8 cellular contexts compared by ENCODE assay signal in genomic region chrX:47482512-47483309, GRCh38. TPM values are rescaled to one million over a fixed set of nuclear protein-coding genes. Genes with fewer than 3 reads are reported as not detected.
DNase-seq lines count a peak whose midpoint lies in the region; TF ChIP-seq lines count a peak whose summit lies in the region.

Gene ZNF41 (minus strand): TSS chrX:47483222. CDS start chrX:47467481, 15,741 bp downstream.

- H3K27me3 Mint-ChIP-seq in neural crest cell (ENCODE audit: low read depth), result no peaks in the 10 kb centered on the region

- WGBS in stomach, 5 donors, result 0 to 50% (median 4%) methylated on average over 6 to 77 of the region's 77 CpGs

- peak within 1 kb of the TSS; percentile 90 for H3K4me3 Mint-ChIP-seq in neural crest cell

- TF ChIP-seq CTCF in fibroblast of villous mesenchyme (IDR thresholded peaks at IDR 0.05; ENCODE audit: insufficient read depth, low read depth, low read length) (no peak), neural crest cell (conservative IDR thresholded peaks at IDR 0.05) (no peak), stomach (IDR thresholded peaks at IDR 0.05) (peak in 1 of 7 experiments; percentile 6)

- intact Hi-C loops in stomach (cut with DNase I; ENCODE audit: low total_unique reads), result no loop called here

- peaks cover 25% of the 10 kb centered on the region for H3K4me1 Mint-ChIP-seq in neural crest cell

- H3K27me3 ChIP-seq in HAP-1 (ENCODE audit: low read depth), result no peaks in the 10 kb centered on the region
- H3K27me3 ChIP-seq in MG63, result no peaks in the 10 kb centered on the region
- H3K27me3 ChIP-seq in stomach, result no peaks in the 10 kb centered on the region

- peak within 1 kb of the TSS; percentile 82 to 98 (median 96) for H3K27ac ChIP-seq in stomach

- H3K4me3 ChIP-seq in HAP-1 (peak within 1 kb of the TSS; percentile 74), MG63 (peak within 1 kb of the TSS; percentile 75), fibroblast of villous mesenchyme (ENCODE audit: low read depth, low read length) (peak within 1 kb of the TSS; percentile 71), stomach (peak within 1 kb of the TSS; percentile 59 to 76 (median 66))

- H3K9me3 Mint-ChIP-seq in neural crest cell, result no peaks in the 10 kb centered on the region

- H3K36me3 ChIP-seq in HAP-1 (replicated peaks) (no peaks in the 10 kb centered on the region), MG63 (no peaks in the 10 kb centered on the region), stomach (no peaks in the 10 kb centered on the region)

- TF ChIP-seq POLR2A in Raji (IDR thresholded peaks at IDR 0.05; ENCODE audit: insufficient read depth, low read depth, low read length), result peak; percentile 63
- TF ChIP-seq POLR2A in stomach (IDR thresholded peaks at IDR 0.05), result no peak

- H3K36me3 Mint-ChIP-seq in neural crest cell (ENCODE audit: low read depth), result peaks cover 3% of the 10 kb centered on the region

- peak within 1 kb of the TSS; percentile 89 for H3K27ac Mint-ChIP-seq in neural crest cell (ENCODE audit: unreplicated experiment)

- in situ Hi-C loops in HAP-1 (cut with MboI; ENCODE audit: low sequenced_read_pairs), result loop anchor here (25.0 kb wide), 1 partner anchor 555 kb away; no protein-coding TSS in a partner anchor

- H3K4me1 ChIP-seq in HAP-1, result peaks cover 21% of the 10 kb centered on the region
- H3K4me1 ChIP-seq in stomach, result peaks cover 0 to 28% (median 9%) of the 10 kb centered on the region in 4 donors

- H3K9me3 ChIP-seq in HAP-1, result no peaks in the 10 kb centered on the region
- no peaks in the 10 kb centered on the region for H3K9me3 ChIP-seq in MG63
- H3K9me3 ChIP-seq in stomach, result no peaks in the 10 kb centered on the region

- peak; percentile 83 for DNase-seq in ELR (ENCODE audit: low read depth)
- peak; percentile 93 for DNase-seq in HAP-1 (ENCODE audit: low spot score in 2 of 2)
- DNase-seq in MG63, result peak; percentile 77
- DNase-seq in activated effector memory CD4-positive, alpha-beta T cell treated with anti-CD3 and anti-CD28 coated beads, Interleukin-2, amount 50 U/mL, for 16 hours, result peak; percentile 93
- peak; percentile 77 for DNase-seq in fibroblast of villous mesenchyme (ENCODE audit: low read depth)
- peak; percentile 48 for DNase-seq in neural crest cell (ENCODE audit: low read depth, low spot score)
- DNase-seq in stomach, result peak; percentile 71

- TF ChIP-seq EP300 in stomach (IDR thresholded peaks at IDR 0.05), result no peak

RNA-seq across cellular contexts. Expression of gene ZNF41, which starts in this region (rescaled TPM):
- 2.4 and 4.8 TPM in 2 replicates for total RNA-seq in MG63 (2014; rRNA removed; shearing (Covaris generic); ENCODE audit: low replicate concordance)
- total RNA-seq in fibroblast of villous mesenchyme (7.7 and 12.5 TPM in 2 replicates), neural crest cell (7.1 and 7.8 TPM in 2 replicates), stomach (10 to 100 TPM in 1 of 5 donors, 1 to 10 TPM in 4; 1.2 to 13.4 (median 6.4) TPM)
- 1 to 10 TPM; 1.8 to 3.7 (median 2.4) TPM for polyA plus RNA-seq in stomach

Comparison
In these comparisons a context has a peak if more than half of its experiments do, and no peak if none do; other contexts are left out.
1. Peak in every context shown above with its lines: DNase-seq, H3K4me3 ChIP-seq and H3K27ac ChIP-seq.